8 cellular contexts compared by ENCODE assay signal in the genomic region with DNA sequence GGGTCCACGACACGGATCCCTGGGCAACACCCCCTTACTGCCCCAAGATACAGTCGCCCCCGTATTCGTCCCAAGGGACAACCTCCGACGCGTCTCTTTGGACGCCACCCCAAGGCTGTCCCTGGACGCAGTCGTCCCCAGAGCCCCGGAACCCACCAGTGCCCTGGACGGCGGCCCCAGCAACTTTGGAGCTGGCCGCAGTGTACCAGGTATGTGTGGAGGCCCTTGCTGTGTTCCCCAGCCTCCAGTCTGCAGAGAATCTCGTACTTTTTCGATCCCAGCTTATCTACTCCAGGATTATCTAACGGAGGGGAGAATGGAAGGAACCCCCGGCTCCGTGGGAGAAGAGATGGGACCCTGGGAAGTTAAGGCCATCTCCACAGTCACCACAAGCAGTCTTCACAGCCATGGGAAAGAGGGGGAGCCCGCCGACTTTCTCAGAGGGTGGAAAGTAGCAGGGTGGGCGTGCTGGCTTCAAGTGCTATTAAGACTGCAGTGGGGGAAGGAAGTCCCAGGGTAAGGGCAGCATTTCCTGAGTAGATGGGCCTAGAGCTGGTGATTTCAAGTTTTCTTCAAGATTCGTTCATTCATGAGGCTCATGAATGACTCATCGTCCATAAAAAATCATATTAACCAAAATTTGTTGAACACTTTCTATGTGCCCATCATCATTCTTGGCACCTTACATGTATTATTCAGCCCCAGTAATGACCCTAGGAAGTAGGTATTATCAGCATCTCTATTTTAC. TPM values are rescaled to one million over a fixed set of nuclear protein-coding genes. Genes with fewer than 3 reads are reported as not detected.
DNase-seq lines count a peak whose midpoint lies in the region; ATAC-seq and TF ChIP-seq lines count a peak whose summit lies in the region.

No MANE protein-coding gene starts in this region.

- H3K27me3 Mint-ChIP-seq in T-helper 1 cell treated with Interleukin-12 subunit alpha and Interleukin-12 subunit beta and Interleukin-4 antibody, amounts not matched to agents 30 μg/mL and 1 μg/mL, for 36 hours (ENCODE audit: low read depth) = peaks cover 14% of the 10 kb centered on the region
- H3K27me3 Mint-ChIP-seq in stimulated activated memory B cell treated with anti-CD40 and anti-IgM and Interleukin-4, amounts not matched to agents 10 μg/mL and 1 μg/mL and 100 μg/mL, for 72 hours = peaks cover 21% of the 10 kb centered on the region

- no peaks in the 10 kb centered on the region for H3K9me3 Mint-ChIP-seq in T-helper 1 cell treated with Interleukin-12 subunit alpha and Interleukin-12 subunit beta and Interleukin-4 antibody, amounts not matched to agents 30 μg/mL and 1 μg/mL, for 36 hours
- H3K9me3 Mint-ChIP-seq in stimulated activated memory B cell treated with anti-CD40 and anti-IgM and Interleukin-4, amounts not matched to agents 10 μg/mL and 1 μg/mL and 100 μg/mL, for 72 hours = no peaks in the 10 kb centered on the region

- peaks cover 18% of the 10 kb centered on the region for H3K4me1 Mint-ChIP-seq in T-helper 1 cell treated with Interleukin-12 subunit alpha and Interleukin-12 subunit beta and Interleukin-4 antibody, amounts not matched to agents 30 μg/mL and 1 μg/mL, for 36 hours (ENCODE audit: low read depth)
- peaks cover 23% of the 10 kb centered on the region for H3K4me1 Mint-ChIP-seq in stimulated activated memory B cell treated with anti-CD40 and anti-IgM and Interleukin-4, amounts not matched to agents 10 μg/mL and 1 μg/mL and 100 μg/mL, for 72 hours

- intact Hi-C loops in colonic mucosa (cut with DNase I) = no loop called here

- no peak overlapping the region for H3K27ac Mint-ChIP-seq in T-helper 1 cell treated with Interleukin-12 subunit alpha and Interleukin-12 subunit beta and Interleukin-4 antibody, amounts not matched to agents 30 μg/mL and 1 μg/mL, for 36 hours
- H3K27ac Mint-ChIP-seq in stimulated activated memory B cell treated with anti-CD40 and anti-IgM and Interleukin-4, amounts not matched to agents 10 μg/mL and 1 μg/mL and 100 μg/mL, for 72 hours = no peak overlapping the region

- no peak overlapping the region for H3K27ac ChIP-seq in colonic mucosa

- peak overlapping the region; percentile 73 for H3K4me3 ChIP-seq in adipocyte (ENCODE audit: low read length)
- no peak overlapping the region for H3K4me3 ChIP-seq in colonic mucosa

- H3K9ac ChIP-seq in adipocyte (ENCODE audit: low read length) (peak overlapping the region; percentile 79), colonic mucosa (ENCODE audit: low read depth in 2 of 2, low read length in 2 of 2) (no peak overlapping the region)

- no peaks in the 10 kb centered on the region for H3K27me3 ChIP-seq in adipocyte (replicated peaks; ENCODE audit: control insufficient read depth, insufficient read depth, low read length)
- no peaks in the 10 kb centered on the region for H3K27me3 ChIP-seq in colonic mucosa

- peaks cover 23% of the 10 kb centered on the region for H3K4me1 ChIP-seq in adipocyte (ENCODE audit: control insufficient read depth, insufficient read depth, low read length)
- H3K4me1 ChIP-seq in colonic mucosa = peaks cover 18% of the 10 kb centered on the region

- H3K36me3 ChIP-seq in adipocyte (ENCODE audit: control insufficient read depth, insufficient read depth, low read length, severe bottlenecking) (no peaks in the 10 kb centered on the region), colonic mucosa (no peaks in the 10 kb centered on the region)

- ATAC-seq in stimulated activated memory B cell treated with anti-CD40 and anti-IgM and Interleukin-4, amounts not matched to agents 10 μg/mL and 1 μg/mL and 100 μg/mL, for 72 hours = no peak

- DNase-seq in T-helper 1 cell (no peak), adipocyte (ENCODE audit: low read depth) (no peak), iPS-NIHi11 (ENCODE audit: low spot score) (peak; percentile 5), colonic mucosa (no peak), NCI-H2081 treated with DMSO at 0.1 percent for 48 hours (lab: John Stamatoyannopoulos, UW) (no peak)
- no peak for DNase-seq in activated effector memory CD4-positive, alpha-beta T cell treated with anti-CD3 and anti-CD28 coated beads, Interleukin-2, amount 50 U/mL, for 16 hours

- H3K9me3 ChIP-seq in adipocyte (ENCODE audit: control insufficient read depth, low read length) (no peaks in the 10 kb centered on the region), colonic mucosa (no peaks in the 10 kb centered on the region)

- TF ChIP-seq CTCF in colonic mucosa (IDR thresholded peaks at IDR 0.05) = no peak

- H3K4me3 Mint-ChIP-seq in T-helper 1 cell treated with Interleukin-12 subunit alpha and Interleukin-12 subunit beta and Interleukin-4 antibody, amounts not matched to agents 30 μg/mL and 1 μg/mL, for 36 hours = peak overlapping the region; percentile 5
- H3K4me3 Mint-ChIP-seq in stimulated activated memory B cell treated with anti-CD40 and anti-IgM and Interleukin-4, amounts not matched to agents 10 μg/mL and 1 μg/mL and 100 μg/mL, for 72 hours = peak overlapping the region; percentile 58

- H3K36me3 Mint-ChIP-seq in T-helper 1 cell treated with Interleukin-12 subunit alpha and Interleukin-12 subunit beta and Interleukin-4 antibody, amounts not matched to agents 30 μg/mL and 1 μg/mL, for 36 hours (ENCODE audit: low read depth) = no peaks in the 10 kb centered on the region
- H3K36me3 Mint-ChIP-seq in stimulated activated memory B cell treated with anti-CD40 and anti-IgM and Interleukin-4, amounts not matched to agents 10 μg/mL and 1 μg/mL and 100 μg/mL, for 72 hours = no peaks in the 10 kb centered on the region

RNA-seq across cellular contexts. Expression of a gene that starts 1.1 kb away (rescaled TPM):
- total RNA-seq in colonic mucosa = 1 to 10 TPM in 1 of 2 donors, under 1 TPM in 1; 0.45 to 5.4 TPM

RNA-seq across cellular contexts. Expression of a gene that starts 26.2 kb away (rescaled TPM):
- 10 to 100 TPM; 10.5 to 11.1 TPM for total RNA-seq in colonic mucosa

RNA-seq across cellular contexts. Expression of a gene that starts 37.4 kb away (rescaled TPM):
- 100 to 1,000 TPM; 216 to 567 TPM for total RNA-seq in colonic mucosa
